1 cellular context compared by ENCODE assay signal in genomic region chr4:70687821-70688794, GRCh38.
A peak's percentile ranks its signal among the peaks of the same experiment; 100 is the strongest.
TF ChIP-seq lines count a peak whose summit lies in the region.

TSS of gene UTP3 (plus strand) at chr4:70688532. CDS start at chr4:70688678, 146 bp downstream.

TF ChIP-seq in HepG2, 621 proteins besides CTCF, POLR2A, EP300 and RAD21 (continued from another document and continues in another):
- TF ChIP-seq, protein P1, sequence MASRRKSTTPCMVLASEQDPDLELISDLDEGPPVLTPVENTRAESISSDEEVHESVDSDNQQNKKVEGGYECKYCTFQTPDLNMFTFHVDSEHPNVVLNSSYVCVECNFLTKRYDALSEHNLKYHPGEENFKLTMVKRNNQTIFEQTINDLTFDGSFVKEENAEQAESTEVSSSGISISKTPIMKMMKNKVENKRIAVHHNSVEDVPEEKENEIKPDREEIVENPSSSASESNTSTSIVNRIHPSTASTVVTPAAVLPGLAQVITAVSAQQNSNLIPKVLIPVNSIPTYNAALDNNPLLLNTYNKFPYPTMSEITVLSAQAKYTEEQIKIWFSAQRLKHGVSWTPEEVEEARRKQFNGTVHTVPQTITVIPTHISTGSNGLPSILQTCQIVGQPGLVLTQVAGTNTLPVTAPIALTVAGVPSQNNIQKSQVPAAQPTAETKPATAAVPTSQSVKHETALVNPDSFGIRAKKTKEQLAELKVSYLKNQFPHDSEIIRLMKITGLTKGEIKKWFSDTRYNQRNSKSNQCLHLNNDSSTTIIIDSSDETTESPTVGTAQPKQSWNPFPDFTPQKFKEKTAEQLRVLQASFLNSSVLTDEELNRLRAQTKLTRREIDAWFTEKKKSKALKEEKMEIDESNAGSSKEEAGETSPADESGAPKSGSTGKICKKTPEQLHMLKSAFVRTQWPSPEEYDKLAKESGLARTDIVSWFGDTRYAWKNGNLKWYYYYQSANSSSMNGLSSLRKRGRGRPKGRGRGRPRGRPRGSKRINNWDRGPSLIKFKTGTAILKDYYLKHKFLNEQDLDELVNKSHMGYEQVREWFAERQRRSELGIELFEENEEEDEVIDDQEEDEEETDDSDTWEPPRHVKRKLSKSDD (CRISPR knock-in tag; IDR thresholded peaks at IDR 0.05; ENCODE audit: low read depth): peak; percentile 54; the same call in 1 of the 2 replicates
- TF ChIP-seq ZNF614 (CRISPR knock-in tag; IDR thresholded peaks at IDR 0.05; ENCODE audit: borderline replicate concordance): peak; percentile 100
- 0 out of 2 replicates have a peak, but pooled peaks have one; percentile 86 for TF ChIP-seq ZNF44 (CRISPR knock-in tag; IDR thresholded peaks at IDR 0.05)
- TF ChIP-seq ARNT (IDR thresholded peaks at IDR 0.05): no peak
- TF ChIP-seq ZFP37 (CRISPR knock-in tag; IDR thresholded peaks at IDR 0.05; ENCODE audit: borderline replicate concordance): no peak
- TF ChIP-seq, protein P2, sequence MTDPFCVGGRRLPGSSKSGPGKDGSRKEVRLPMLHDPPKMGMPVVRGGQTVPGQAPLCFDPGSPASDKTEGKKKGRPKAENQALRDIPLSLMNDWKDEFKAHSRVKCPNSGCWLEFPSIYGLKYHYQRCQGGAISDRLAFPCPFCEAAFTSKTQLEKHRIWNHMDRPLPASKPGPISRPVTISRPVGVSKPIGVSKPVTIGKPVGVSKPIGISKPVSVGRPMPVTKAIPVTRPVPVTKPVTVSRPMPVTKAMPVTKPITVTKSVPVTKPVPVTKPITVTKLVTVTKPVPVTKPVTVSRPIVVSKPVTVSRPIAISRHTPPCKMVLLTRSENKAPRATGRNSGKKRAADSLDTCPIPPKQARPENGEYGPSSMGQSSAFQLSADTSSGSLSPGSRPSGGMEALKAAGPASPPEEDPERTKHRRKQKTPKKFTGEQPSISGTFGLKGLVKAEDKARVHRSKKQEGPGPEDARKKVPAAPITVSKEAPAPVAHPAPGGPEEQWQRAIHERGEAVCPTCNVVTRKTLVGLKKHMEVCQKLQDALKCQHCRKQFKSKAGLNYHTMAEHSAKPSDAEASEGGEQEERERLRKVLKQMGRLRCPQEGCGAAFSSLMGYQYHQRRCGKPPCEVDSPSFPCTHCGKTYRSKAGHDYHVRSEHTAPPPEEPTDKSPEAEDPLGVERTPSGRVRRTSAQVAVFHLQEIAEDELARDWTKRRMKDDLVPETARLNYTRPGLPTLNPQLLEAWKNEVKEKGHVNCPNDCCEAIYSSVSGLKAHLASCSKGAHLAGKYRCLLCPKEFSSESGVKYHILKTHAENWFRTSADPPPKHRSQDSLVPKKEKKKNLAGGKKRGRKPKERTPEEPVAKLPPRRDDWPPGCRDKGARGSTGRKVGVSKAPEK (CRISPR knock-in tag; IDR thresholded peaks at IDR 0.05; ENCODE audit: borderline replicate concordance): peak; percentile 96; the same call in 1 of the 2 replicates
- TF ChIP-seq POGZ (CRISPR knock-in tag; IDR thresholded peaks at IDR 0.05): peak; percentile 98
- peak in 1 of 2 experiments; percentile 72; a peak in 1 of 4 replicates for TF ChIP-seq REST (IDR thresholded peaks at IDR 0.05; ENCODE audit: borderline replicate concordance in 1 of 2, low read depth in 1 of 2, low read length in 2 of 2)
- TF ChIP-seq ZFY (CRISPR knock-in tag; IDR thresholded peaks at IDR 0.05): peak; percentile 93
- no peak for TF ChIP-seq FIP1L1 (IDR thresholded peaks at IDR 0.05; ENCODE audit: borderline replicate concordance, insufficient read depth, low read depth, low read length)
- no peak for TF ChIP-seq HMGA1 (CRISPR knock-in tag; conservative IDR thresholded peaks at IDR 0.05)
- TF ChIP-seq GLI4 (CRISPR knock-in tag; IDR thresholded peaks at IDR 0.05; ENCODE audit: borderline replicate concordance): no peak
- TF ChIP-seq ZNF775 (CRISPR knock-in tag; IDR thresholded peaks at IDR 0.05; ENCODE audit: borderline replicate concordance): no peak
- 0 out of 2 replicates have a peak, but pooled peaks have one; percentile 9 for TF ChIP-seq JUND (CRISPR knock-in tag; IDR thresholded peaks at IDR 0.05)
- no peak for TF ChIP-seq NFAT5 (CRISPR knock-in tag; IDR thresholded peaks at IDR 0.05)
- TF ChIP-seq ZSCAN12 (CRISPR knock-in tag; IDR thresholded peaks at IDR 0.05): 0 out of 2 replicates have a peak, but pooled peaks have one; percentile 18
- peak; percentile 57 for TF ChIP-seq STAG1 (CRISPR knock-in tag; IDR thresholded peaks at IDR 0.05)
- TF ChIP-seq ZBTB7A (CRISPR knock-in tag; IDR thresholded peaks at IDR 0.05): no peak
- peak; percentile 81 for TF ChIP-seq CBFB (CRISPR knock-in tag; IDR thresholded peaks at IDR 0.05)
- TF ChIP-seq ZBTB46 (CRISPR knock-in tag; IDR thresholded peaks at IDR 0.05; ENCODE audit: borderline replicate concordance): no peak
- TF ChIP-seq ZSCAN29 (CRISPR knock-in tag; conservative IDR thresholded peaks at IDR 0.05): peak; percentile 85; the same call in 1 of the 2 replicates
- peak; percentile 45; the same call in 1 of the 2 replicates for TF ChIP-seq ZNF343 (CRISPR knock-in tag; IDR thresholded peaks at IDR 0.05)
- 0 out of 2 replicates have a peak, but pooled peaks have one; percentile 54 for TF ChIP-seq HNRNPL (IDR thresholded peaks at IDR 0.05; ENCODE audit: low read depth, low read length)
- TF ChIP-seq, protein P3, sequence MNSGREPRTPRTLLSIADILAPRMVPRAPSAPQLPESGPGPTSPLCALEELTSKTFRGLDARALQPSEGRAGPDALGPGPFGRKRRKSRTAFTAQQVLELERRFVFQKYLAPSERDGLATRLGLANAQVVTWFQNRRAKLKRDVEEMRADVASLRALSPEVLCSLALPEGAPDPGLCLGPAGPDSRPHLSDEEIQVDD (CRISPR knock-in tag; IDR thresholded peaks at IDR 0.05; ENCODE audit: borderline replicate concordance): peak; percentile 35; the same call in 1 of the 2 replicates
- peak; percentile 78 for TF ChIP-seq FOXA3 (CRISPR knock-in tag; IDR thresholded peaks at IDR 0.05)
- TF ChIP-seq ZNF589 (CRISPR knock-in tag; conservative IDR thresholded peaks at IDR 0.05): no peak; the same call in 1 of the 2 replicates
- peak; percentile 74 for TF ChIP-seq ARID5B (CRISPR knock-in tag; IDR thresholded peaks at IDR 0.05)
- TF ChIP-seq, protein P4, sequence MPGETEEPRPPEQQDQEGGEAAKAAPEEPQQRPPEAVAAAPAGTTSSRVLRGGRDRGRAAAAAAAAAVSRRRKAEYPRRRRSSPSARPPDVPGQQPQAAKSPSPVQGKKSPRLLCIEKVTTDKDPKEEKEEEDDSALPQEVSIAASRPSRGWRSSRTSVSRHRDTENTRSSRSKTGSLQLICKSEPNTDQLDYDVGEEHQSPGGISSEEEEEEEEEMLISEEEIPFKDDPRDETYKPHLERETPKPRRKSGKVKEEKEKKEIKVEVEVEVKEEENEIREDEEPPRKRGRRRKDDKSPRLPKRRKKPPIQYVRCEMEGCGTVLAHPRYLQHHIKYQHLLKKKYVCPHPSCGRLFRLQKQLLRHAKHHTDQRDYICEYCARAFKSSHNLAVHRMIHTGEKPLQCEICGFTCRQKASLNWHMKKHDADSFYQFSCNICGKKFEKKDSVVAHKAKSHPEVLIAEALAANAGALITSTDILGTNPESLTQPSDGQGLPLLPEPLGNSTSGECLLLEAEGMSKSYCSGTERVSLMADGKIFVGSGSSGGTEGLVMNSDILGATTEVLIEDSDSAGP (CRISPR knock-in tag; IDR thresholded peaks at IDR 0.05; ENCODE audit: borderline replicate concordance): peak; percentile 94
- TF ChIP-seq, protein P5, sequence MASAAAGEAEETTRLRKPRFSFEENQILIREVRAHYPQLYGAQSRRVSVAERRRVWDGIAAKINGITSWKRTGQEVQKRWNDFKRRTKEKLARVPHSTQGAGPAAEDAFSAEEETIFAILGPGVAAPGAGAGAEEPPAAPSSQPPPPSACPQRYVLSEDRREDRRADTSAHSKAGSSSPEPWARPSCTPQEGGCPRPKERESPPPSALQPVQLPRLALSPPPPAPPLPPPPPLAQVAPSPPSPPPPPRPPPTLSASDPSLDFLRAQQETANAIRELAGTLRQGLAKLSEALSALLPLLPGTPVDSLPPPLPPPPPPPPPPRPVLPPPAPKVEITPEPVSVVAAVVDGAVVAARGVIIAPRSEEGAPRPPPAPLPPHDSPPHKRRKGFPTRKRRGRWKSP (CRISPR knock-in tag; IDR thresholded peaks at IDR 0.05): peak; percentile 89; the same call in 1 of the 2 replicates
- no peak for TF ChIP-seq TEAD2 (CRISPR knock-in tag; IDR thresholded peaks at IDR 0.05)
- TF ChIP-seq CEBPG (CRISPR knock-in tag; IDR thresholded peaks at IDR 0.05): peak; percentile 49
